In genomic region chr5:140401362-140402257, GRCh38 we compare ENCODE assay signal across 8 cellular contexts. TPM values are rescaled to one million over a fixed set of nuclear protein-coding genes. Genes with fewer than 3 reads are reported as not detected.
DNase-seq lines count a peak whose midpoint lies in the region; ATAC-seq and TF ChIP-seq lines count a peak whose summit lies in the region.

Gene ANKHD1 (plus strand): TSS chr5:140401833. CDS start chr5:140401968, 135 bp downstream.

- H3K27me3 Mint-ChIP-seq in type B pancreatic cell: no peaks in the 10 kb centered on the region

- peak within 1 kb of the TSS; percentile 84 for H3K27ac ChIP-seq in adipose tissue (ENCODE audit: low read depth, low read length)

- peak; percentile 86 for ATAC-seq in HG02798 (IDR thresholded peaks at IDR 0.05; ENCODE audit: poor library complexity, unreplicated experiment)

- 0 to 1% (median 0%) methylated on average over 67 to 83 of the region's 83 CpGs for WGBS in adipose tissue, 3 donors

- H3K27ac Mint-ChIP-seq in type B pancreatic cell: no peak within 1 kb of the TSS

- no peak within 1 kb of the TSS for H3K4me3 Mint-ChIP-seq in type B pancreatic cell

- DNase-seq in NCI-H1436 (lab: John Stamatoyannopoulos, UW): peak; percentile 99
- peak; percentile 95 for DNase-seq in T follicular helper cell (ENCODE audit: low read depth)
- peak; percentile 99 for DNase-seq in cardiac septum (ENCODE audit: low spot score)
- peak; percentile 100 for DNase-seq in pons (ENCODE audit: low spot score)
- DNase-seq in type B pancreatic cell (ENCODE audit: extremely low spot score, unreplicated experiment): peak; percentile 96

- H3K4me3 ChIP-seq in GM12875 (ENCODE audit: low read depth, low read length): peak within 1 kb of the TSS; percentile 97

- TF ChIP-seq CTCF in GM12875 (IDR thresholded peaks at IDR 0.05; ENCODE audit: borderline replicate concordance, insufficient read depth, low read depth, low read length): no peak
- TF ChIP-seq CTCF in type B pancreatic cell (conservative IDR thresholded peaks at IDR 0.05): no peak

- H3K4me1 Mint-ChIP-seq in type B pancreatic cell (ENCODE audit: unreplicated experiment): peaks cover 8% of the 10 kb centered on the region

- H3K36me3 Mint-ChIP-seq in type B pancreatic cell: peaks cover 9% of the 10 kb centered on the region

- no peaks in the 10 kb centered on the region for H3K9me3 Mint-ChIP-seq in type B pancreatic cell

- intact Hi-C loops in cardiac septum (cut with DNase I): loop anchor here (5.0 kb wide), 2 partner anchors 146 to 236 kb away; partner anchors contain the start of genes EIF4EBP3 and TMCO6

RNA-seq across cellular contexts. Expression of gene ANKHD1, which starts in this region (rescaled TPM):
- polyA plus RNA-seq in adipose tissue: 10 to 100 TPM; 32.7 to 42.7 (median 36.8) TPM
- total RNA-seq in cardiac septum (73.0 TPM), type B pancreatic cell (ENCODE audit: low replicate concordance) (108 and 129 TPM in 2 replicates)

Comparison
In these comparisons a context has a peak if more than half of its experiments do, and no peak if none do; other contexts are left out.
1. Peak in every context shown above with its lines: DNase-seq, ATAC-seq, H3K4me3 ChIP-seq and H3K27ac ChIP-seq.